ENCODE assay signal across 8 cellular contexts in genomic region chr6:111872521-111873177, GRCh38. TPM values are rescaled to one million over a fixed set of nuclear protein-coding genes. Genes with fewer than 3 reads are reported as not detected.
DNase-seq lines count a peak whose midpoint lies in the region; ATAC-seq and TF ChIP-seq lines count a peak whose summit lies in the region.

No MANE protein-coding gene starts in this region.

- H3K4me1 ChIP-seq in DOHH2 (ENCODE audit: control insufficient read depth, low read length) = peaks cover 25% of the 10 kb centered on the region
- peaks cover 36% of the 10 kb centered on the region for H3K4me1 ChIP-seq in GM23248 (ENCODE audit: insufficient read depth)
- peaks cover 6% of the 10 kb centered on the region for H3K4me1 ChIP-seq in endocrine pancreas (ENCODE audit: control insufficient read depth, insufficient read depth, low read length)
- peaks cover 4 to 10% of the 10 kb centered on the region in 2 donors for H3K4me1 ChIP-seq in mucosa of rectum (ENCODE audit: control insufficient read depth in 2 of 2, insufficient read depth in 2 of 2, low read length in 2 of 2)

- H3K36me3 ChIP-seq in DOHH2 (ENCODE audit: control insufficient read depth, low read length) (no peaks in the 10 kb centered on the region), GM23248 (ENCODE audit: low read depth) (no peaks in the 10 kb centered on the region), MG63 (no peaks in the 10 kb centered on the region; the same call in 1 of the 2 replicates), endocrine pancreas (ENCODE audit: control insufficient read depth, insufficient read depth, low read length) (no peaks in the 10 kb centered on the region), mucosa of rectum (ENCODE audit: control insufficient read depth in 2 of 2, insufficient read depth in 2 of 2, low read length in 2 of 2) (no peaks in the 10 kb centered on the region)

- H3K36me3 Mint-ChIP-seq in activated CD8-positive, alpha-beta T cell treated with anti-CD3 and anti-CD28 coated beads, Interleukin-2, amount 10 ng/mL, durations not matched to agents 7 days and 5 days (ENCODE audit: low read depth) = peaks cover 28% of the 10 kb centered on the region

- H3K79me2 ChIP-seq in DOHH2 (ENCODE audit: control insufficient read depth, low read length) = peaks cover 19% of the 10 kb centered on the region
- peaks cover 45% of the 10 kb centered on the region for H3K79me2 ChIP-seq in GM23248 (ENCODE audit: insufficient read depth)

- H3K9ac ChIP-seq in GM23248 = peak overlapping the region; percentile 84
- H3K9ac ChIP-seq in endocrine pancreas (ENCODE audit: control insufficient read depth, insufficient read depth, low read length) = peak overlapping the region; percentile 76
- peak overlapping the region; percentile 43 to 61 for H3K9ac ChIP-seq in mucosa of rectum (ENCODE audit: low read depth in 1 of 2, low read length in 2 of 2)

- CTCF ChIA-PET in activated CD8-positive, alpha-beta T cell treated with anti-CD3 and anti-CD28 coated beads, Interleukin-2, amount 10 ng/mL, durations not matched to agents 7 days and 5 days (lab: Charles Lee) = interaction anchor here (0.9 to 2.0 kb wide), 17 partner anchors 28 to 170 kb away, joined by 3 to 10 read pairs (median 4); no protein-coding TSS in a partner anchor

- in situ Hi-C loops in GM23248 (cut with MboI) = loop anchor here (10.0 kb wide), 1 partner anchor 112 kb away; no protein-coding TSS in a partner anchor

- H3K9me2 ChIP-seq in DOHH2 (replicated peaks; ENCODE audit: control insufficient read depth, low read length) (no peaks in the 10 kb centered on the region), GM23248 (ENCODE audit: insufficient read depth) (no peaks in the 10 kb centered on the region)

- POLR2A ChIA-PET in activated CD8-positive, alpha-beta T cell treated with anti-CD3 and anti-CD28 coated beads, Interleukin-2, amount 10 ng/mL, durations not matched to agents 7 days and 5 days (lab: Charles Lee) = interaction anchor here (0.9 to 1.5 kb wide), 13 partner anchors 11 to 162 kb away, joined by 3 to 7 read pairs (median 4); no protein-coding TSS in a partner anchor

- H3K9me3 Mint-ChIP-seq in activated CD8-positive, alpha-beta T cell treated with anti-CD3 and anti-CD28 coated beads, Interleukin-2, amount 10 ng/mL, durations not matched to agents 7 days and 5 days (ENCODE audit: insufficient read depth) = no peaks in the 10 kb centered on the region

- H3K4me1 Mint-ChIP-seq in activated CD8-positive, alpha-beta T cell treated with anti-CD3 and anti-CD28 coated beads, Interleukin-2, amount 10 ng/mL, durations not matched to agents 7 days and 5 days (ENCODE audit: low read depth) = peaks cover 44% of the 10 kb centered on the region

- no peak overlapping the region for H3K27ac ChIP-seq in DOHH2 (ENCODE audit: low read depth, low read length)
- H3K27ac ChIP-seq in GM23248 = peak overlapping the region; percentile 60
- H3K27ac ChIP-seq in mucosa of rectum (ENCODE audit: low read depth in 2 of 2, low read length in 2 of 2) = peak overlapping the region in 1 of 2 donors; percentile 62

- peak overlapping the region; percentile 97 for H3K4me2 ChIP-seq in DOHH2 (ENCODE audit: low read length)
- peak overlapping the region; percentile 42 for H3K4me2 ChIP-seq in GM23248 (ENCODE audit: unreplicated experiment)

- no peaks in the 10 kb centered on the region for H3K27me3 Mint-ChIP-seq in activated CD8-positive, alpha-beta T cell treated with anti-CD3 and anti-CD28 coated beads, Interleukin-2, amount 10 ng/mL, durations not matched to agents 7 days and 5 days (ENCODE audit: low read depth)

- H3K4me3 Mint-ChIP-seq in activated CD8-positive, alpha-beta T cell treated with anti-CD3 and anti-CD28 coated beads, Interleukin-2, amount 10 ng/mL, durations not matched to agents 7 days and 5 days = peak overlapping the region; percentile 94

- ATAC-seq in activated CD8-positive, alpha-beta T cell treated with anti-CD3 and anti-CD28 coated beads, Interleukin-2, amount 10 ng/mL, durations not matched to agents 7 days and 5 days = peak; percentile 13

- H3K4me3 ChIP-seq in DOHH2 (ENCODE audit: low read length) = peak overlapping the region; percentile 92
- peak overlapping the region; percentile 84 for H3K4me3 ChIP-seq in GM23248
- H3K4me3 ChIP-seq in MG63 = peak overlapping the region; percentile 64
- no peak overlapping the region for H3K4me3 ChIP-seq in endocrine pancreas (ENCODE audit: control insufficient read depth, insufficient read depth, low read length)
- peak overlapping the region; percentile 70 to 88 for H3K4me3 ChIP-seq in mucosa of rectum (ENCODE audit: low read length in 2 of 2)

- H3F3A ChIP-seq in DOHH2 (ENCODE audit: control insufficient read depth, insufficient read depth) (no peaks in the 10 kb centered on the region; the same call in none of the 2 replicates), GM23248 (ENCODE audit: insufficient read depth) (peaks cover 31% of the 10 kb centered on the region)

- TF ChIP-seq CTCF in DOHH2 (IDR thresholded peaks at IDR 0.05; ENCODE audit: low read depth, low read length, poor library complexity, severe bottlenecking) = no peak

- peak overlapping the region; percentile 95 for H3K27ac Mint-ChIP-seq in activated CD8-positive, alpha-beta T cell treated with anti-CD3 and anti-CD28 coated beads, Interleukin-2, amount 10 ng/mL, durations not matched to agents 7 days and 5 days

- H2AFZ ChIP-seq in GM23248 = peak overlapping the region; percentile 67

- WGBS in GM23248 (ENCODE audit: low coverage in 1 of 2, low lambda C conversion rate in 2 of 2, missing lambda C conversion rate in 2 of 2), 2 experiments = 1% methylated on average over 21 to 40 of the region's 78 CpGs

- H3K27me3 ChIP-seq in DOHH2 (ENCODE audit: control insufficient read depth, low read length) (peaks cover 16% of the 10 kb centered on the region), GM23248 (replicated peaks; ENCODE audit: insufficient read depth) (no peaks in the 10 kb centered on the region), MG63 (no peaks in the 10 kb centered on the region), endocrine pancreas (ENCODE audit: control insufficient read depth, insufficient read depth, low read length) (no peaks in the 10 kb centered on the region), mucosa of rectum (ENCODE audit: control insufficient read depth in 2 of 2, insufficient read depth in 2 of 2, low read length in 2 of 2) (peaks cover 14 to 21% of the 10 kb centered on the region in 2 donors)

- peak; percentile 67 for DNase-seq in GM23248
- DNase-seq in MG63 = peak; percentile 52
- peak; percentile 55 for DNase-seq in activated CD8-positive, alpha-beta T cell treated with anti-CD3 and anti-CD28 coated beads, Interleukin-2, amount 10 ng/mL, durations not matched to agents 7 days and 5 days
- DNase-seq in stimulated activated CD8-positive, alpha-beta memory T cell treated with anti-CD3 and anti-CD28 coated beads, Interleukin-7, amount 100 ng/mL, for 4 hours (ENCODE audit: low read depth in 2 of 2) = peak; percentile 50 to 73
- DNase-seq in dedifferentiated amniotic fluid mesenchymal stem cell (ENCODE audit: extremely low spot score) = no peak

- no peaks in the 10 kb centered on the region for H3K9me3 ChIP-seq in DOHH2 (ENCODE audit: control insufficient read depth, insufficient read depth, low read length)
- H3K9me3 ChIP-seq in GM23248 (ENCODE audit: low read depth) = no peaks in the 10 kb centered on the region
- H3K9me3 ChIP-seq in MG63 = no peaks in the 10 kb centered on the region
- no peaks in the 10 kb centered on the region for H3K9me3 ChIP-seq in endocrine pancreas (ENCODE audit: control insufficient read depth, low read length)
- no peaks in the 10 kb centered on the region for H3K9me3 ChIP-seq in mucosa of rectum (ENCODE audit: control insufficient read depth in 2 of 2, low read length in 2 of 2)

- H4K20me1 ChIP-seq in DOHH2 (ENCODE audit: control insufficient read depth, insufficient read depth, low read depth, low read length) (no peaks in the 10 kb centered on the region), GM23248 (ENCODE audit: insufficient read depth) (peaks cover 7% of the 10 kb centered on the region; the same call in 1 of the 2 replicates)

RNA-seq across cellular contexts. Expression of gene FYN, which starts 0.6 kb away (rescaled TPM):
- 166 and 177 TPM in 2 replicates for total RNA-seq in GM23248 (2014; rRNA removed; shearing (Covaris generic))
- 55.6 and 58.6 TPM in 2 replicates for polyA plus RNA-seq in GM23248 (2016; fragmentation: Nextera tagmentation; extraction: Ambion mirVana)
- 48.7 and 69.0 TPM in 2 replicates for total RNA-seq in MG63 (2014; rRNA removed; shearing (Covaris generic); ENCODE audit: low replicate concordance)
- total RNA-seq in activated CD8-positive, alpha-beta T cell treated with anti-CD3 and anti-CD28 coated beads, Interleukin-2, amount 10 ng/mL, durations not matched to agents 7 days and 5 days = 100 to 1,000 TPM; 148 to 154 TPM
